ENCODE assay signal across 1 cellular context in the genomic region with DNA sequence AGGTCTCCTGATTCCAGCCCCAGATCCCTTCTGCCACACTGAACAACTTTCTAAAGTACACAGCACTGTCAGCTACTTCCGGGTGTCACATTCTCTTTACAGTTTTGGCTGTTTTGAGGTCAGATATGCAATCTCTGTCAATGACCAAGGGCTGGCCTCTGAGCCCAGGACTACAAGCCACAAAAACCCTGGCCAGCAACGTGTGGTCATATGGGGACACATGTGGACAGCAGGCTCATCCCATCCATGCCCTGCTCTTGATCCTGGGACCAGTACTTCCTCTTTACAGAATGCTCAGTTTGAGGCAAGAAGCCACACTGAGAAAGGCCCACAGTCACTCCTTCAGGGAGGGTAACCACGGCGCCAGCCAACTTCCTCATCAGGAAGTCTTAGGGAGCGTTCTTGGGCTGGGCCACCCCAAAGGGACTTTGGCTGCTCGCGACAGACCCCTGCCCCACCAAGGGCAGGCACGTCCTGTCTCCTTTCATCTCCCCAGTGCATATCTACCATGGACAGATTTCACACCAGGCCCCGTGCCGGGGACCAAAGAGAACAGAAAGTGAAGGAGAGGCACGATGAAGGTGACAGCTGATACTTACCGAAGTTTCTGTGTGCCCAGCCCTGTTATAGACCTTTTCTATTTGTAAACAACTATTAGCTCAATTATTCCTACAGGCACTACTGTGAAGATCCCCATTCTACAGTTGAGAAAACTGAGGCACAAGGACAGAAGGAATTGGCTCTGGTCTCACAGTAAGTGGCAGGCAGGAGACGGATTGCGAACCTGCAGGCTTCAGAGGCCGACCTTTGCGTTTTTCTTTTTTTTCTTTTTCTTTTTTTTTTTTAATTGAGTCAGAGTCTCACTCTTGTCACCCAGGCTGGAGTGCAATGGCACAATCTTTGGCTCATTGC.
TF ChIP-seq lines count a peak whose summit lies in the region.

No MANE protein-coding gene starts in this region.

TF ChIP-seq in GM23338, 12 proteins besides CTCF, POLR2A, EP300 and RAD21 (continued from another document):
- TF ChIP-seq, protein P1, sequence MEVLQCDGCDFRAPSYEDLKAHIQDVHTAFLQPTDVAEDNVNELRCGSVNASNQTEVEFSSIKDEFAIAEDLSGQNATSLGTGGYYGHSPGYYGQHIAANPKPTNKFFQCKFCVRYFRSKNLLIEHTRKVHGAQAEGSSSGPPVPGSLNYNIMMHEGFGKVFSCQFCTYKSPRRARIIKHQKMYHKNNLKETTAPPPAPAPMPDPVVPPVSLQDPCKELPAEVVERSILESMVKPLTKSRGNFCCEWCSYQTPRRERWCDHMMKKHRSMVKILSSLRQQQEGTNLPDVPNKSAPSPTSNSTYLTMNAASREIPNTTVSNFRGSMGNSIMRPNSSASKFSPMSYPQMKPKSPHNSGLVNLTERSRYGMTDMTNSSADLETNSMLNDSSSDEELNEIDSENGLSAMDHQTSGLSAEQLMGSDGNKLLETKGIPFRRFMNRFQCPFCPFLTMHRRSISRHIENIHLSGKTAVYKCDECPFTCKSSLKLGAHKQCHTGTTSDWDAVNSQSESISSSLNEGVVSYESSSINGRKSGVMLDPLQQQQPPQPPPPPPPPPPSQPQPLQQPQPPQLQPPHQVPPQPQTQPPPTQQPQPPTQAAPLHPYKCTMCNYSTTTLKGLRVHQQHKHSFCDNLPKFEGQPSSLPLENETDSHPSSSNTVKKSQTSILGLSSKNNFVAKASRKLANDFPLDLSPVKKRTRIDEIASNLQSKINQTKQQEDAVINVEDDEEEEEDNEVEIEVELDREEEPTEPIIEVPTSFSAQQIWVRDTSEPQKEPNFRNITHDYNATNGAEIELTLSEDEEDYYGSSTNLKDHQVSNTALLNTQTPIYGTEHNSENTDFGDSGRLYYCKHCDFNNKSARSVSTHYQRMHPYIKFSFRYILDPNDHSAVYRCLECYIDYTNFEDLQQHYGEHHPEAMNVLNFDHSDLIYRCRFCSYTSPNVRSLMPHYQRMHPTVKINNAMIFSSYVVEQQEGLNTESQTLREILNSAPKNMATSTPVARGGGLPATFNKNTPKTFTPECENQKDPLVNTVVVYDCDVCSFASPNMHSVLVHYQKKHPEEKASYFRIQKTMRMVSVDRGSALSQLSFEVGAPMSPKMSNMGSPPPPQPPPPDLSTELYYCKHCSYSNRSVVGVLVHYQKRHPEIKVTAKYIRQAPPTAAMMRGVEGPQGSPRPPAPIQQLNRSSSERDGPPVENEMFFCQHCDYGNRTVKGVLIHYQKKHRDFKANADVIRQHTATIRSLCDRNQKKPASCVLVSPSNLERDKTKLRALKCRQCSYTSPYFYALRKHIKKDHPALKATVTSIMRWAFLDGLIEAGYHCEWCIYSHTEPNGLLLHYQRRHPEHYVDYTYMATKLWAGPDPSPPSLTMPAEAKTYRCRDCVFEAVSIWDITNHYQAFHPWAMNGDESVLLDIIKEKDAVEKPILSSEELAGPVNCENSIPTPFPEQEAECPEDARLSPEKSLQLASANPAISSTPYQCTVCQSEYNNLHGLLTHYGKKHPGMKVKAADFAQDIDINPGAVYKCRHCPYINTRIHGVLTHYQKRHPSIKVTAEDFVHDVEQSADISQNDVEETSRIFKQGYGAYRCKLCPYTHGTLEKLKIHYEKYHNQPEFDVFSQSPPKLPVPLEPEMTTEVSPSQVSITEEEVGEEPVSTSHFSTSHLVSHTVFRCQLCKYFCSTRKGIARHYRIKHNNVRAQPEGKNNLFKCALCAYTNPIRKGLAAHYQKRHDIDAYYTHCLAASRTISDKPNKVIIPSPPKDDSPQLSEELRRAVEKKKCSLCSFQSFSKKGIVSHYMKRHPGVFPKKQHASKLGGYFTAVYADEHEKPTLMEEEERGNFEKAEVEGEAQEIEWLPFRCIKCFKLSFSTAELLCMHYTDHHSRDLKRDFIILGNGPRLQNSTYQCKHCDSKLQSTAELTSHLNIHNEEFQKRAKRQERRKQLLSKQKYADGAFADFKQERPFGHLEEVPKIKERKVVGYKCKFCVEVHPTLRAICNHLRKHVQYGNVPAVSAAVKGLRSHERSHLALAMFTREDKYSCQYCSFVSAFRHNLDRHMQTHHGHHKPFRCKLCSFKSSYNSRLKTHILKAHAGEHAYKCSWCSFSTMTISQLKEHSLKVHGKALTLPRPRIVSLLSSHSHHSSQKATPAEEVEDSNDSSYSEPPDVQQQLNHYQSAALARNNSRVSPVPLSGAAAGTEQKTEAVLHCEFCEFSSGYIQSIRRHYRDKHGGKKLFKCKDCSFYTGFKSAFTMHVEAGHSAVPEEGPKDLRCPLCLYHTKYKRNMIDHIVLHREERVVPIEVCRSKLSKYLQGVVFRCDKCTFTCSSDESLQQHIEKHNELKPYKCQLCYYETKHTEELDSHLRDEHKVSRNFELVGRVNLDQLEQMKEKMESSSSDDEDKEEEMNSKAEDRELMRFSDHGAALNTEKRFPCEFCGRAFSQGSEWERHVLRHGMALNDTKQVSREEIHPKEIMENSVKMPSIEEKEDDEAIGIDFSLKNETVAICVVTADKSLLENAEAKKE (CRISPR knock-in tag; IDR thresholded peaks at IDR 0.05), result no peak
- TF ChIP-seq ZNF114 (CRISPR knock-in tag; IDR thresholded peaks at IDR 0.05), result no peak
- no peak for TF ChIP-seq JUNB (IDR thresholded peaks at IDR 0.05; ENCODE audit: unreplicated experiment)
- TF ChIP-seq POLR2AphosphoS5 (IDR thresholded peaks at IDR 0.05; ENCODE audit: low read depth), result no peak
- TF ChIP-seq, protein P2, sequence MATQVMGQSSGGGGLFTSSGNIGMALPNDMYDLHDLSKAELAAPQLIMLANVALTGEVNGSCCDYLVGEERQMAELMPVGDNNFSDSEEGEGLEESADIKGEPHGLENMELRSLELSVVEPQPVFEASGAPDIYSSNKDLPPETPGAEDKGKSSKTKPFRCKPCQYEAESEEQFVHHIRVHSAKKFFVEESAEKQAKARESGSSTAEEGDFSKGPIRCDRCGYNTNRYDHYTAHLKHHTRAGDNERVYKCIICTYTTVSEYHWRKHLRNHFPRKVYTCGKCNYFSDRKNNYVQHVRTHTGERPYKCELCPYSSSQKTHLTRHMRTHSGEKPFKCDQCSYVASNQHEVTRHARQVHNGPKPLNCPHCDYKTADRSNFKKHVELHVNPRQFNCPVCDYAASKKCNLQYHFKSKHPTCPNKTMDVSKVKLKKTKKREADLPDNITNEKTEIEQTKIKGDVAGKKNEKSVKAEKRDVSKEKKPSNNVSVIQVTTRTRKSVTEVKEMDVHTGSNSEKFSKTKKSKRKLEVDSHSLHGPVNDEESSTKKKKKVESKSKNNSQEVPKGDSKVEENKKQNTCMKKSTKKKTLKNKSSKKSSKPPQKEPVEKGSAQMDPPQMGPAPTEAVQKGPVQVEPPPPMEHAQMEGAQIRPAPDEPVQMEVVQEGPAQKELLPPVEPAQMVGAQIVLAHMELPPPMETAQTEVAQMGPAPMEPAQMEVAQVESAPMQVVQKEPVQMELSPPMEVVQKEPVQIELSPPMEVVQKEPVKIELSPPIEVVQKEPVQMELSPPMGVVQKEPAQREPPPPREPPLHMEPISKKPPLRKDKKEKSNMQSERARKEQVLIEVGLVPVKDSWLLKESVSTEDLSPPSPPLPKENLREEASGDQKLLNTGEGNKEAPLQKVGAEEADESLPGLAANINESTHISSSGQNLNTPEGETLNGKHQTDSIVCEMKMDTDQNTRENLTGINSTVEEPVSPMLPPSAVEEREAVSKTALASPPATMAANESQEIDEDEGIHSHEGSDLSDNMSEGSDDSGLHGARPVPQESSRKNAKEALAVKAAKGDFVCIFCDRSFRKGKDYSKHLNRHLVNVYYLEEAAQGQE (IDR thresholded peaks at IDR 0.05; ENCODE audit: unreplicated experiment), result no peak
- TF ChIP-seq EZH2 (IDR thresholded peaks at IDR 0.05; ENCODE audit: low read depth, unreplicated experiment), result no peak
- TF ChIP-seq EZH2phosphoT487 (IDR thresholded peaks at IDR 0.05; ENCODE audit: unreplicated experiment), result no peak
